Comparison of ENCODE assay signal across 8 cellular contexts in genomic region chr21:44927587-44928461, GRCh38. TPM values are rescaled to one million over a fixed set of nuclear protein-coding genes. Genes with fewer than 3 reads are reported as not detected.
A peak's percentile ranks its signal among the peaks of the same experiment; 100 is the strongest.
DNase-seq lines count a peak whose midpoint lies in the region; ATAC-seq and TF ChIP-seq lines count a peak whose summit lies in the region.

No MANE protein-coding gene starts in this region.

- H3K27ac ChIP-seq in upper lobe of left lung: peak overlapping the region; percentile 69 to 85 (median 74)

- no peak for TF ChIP-seq EP300 in upper lobe of left lung (IDR thresholded peaks at IDR 0.05)

- H4K20me1 ChIP-seq in Loucy (ENCODE audit: insufficient read depth, low read length, poor library complexity, severe bottlenecking): no peaks in the 10 kb centered on the region

- H3K4me3 ChIP-seq in GM12864 (ENCODE audit: low read depth, low read length) (peak overlapping the region; percentile 60), Loucy (ENCODE audit: low read length, poor library complexity, severe bottlenecking) (peak overlapping the region; percentile 72), upper lobe of left lung (peak overlapping the region in 3 of 4 donors; percentile 4 to 38 (median 9))

- intact Hi-C loops in activated CD4-positive, alpha-beta memory T cell treated with anti-CD3 and anti-CD28 coated beads for 36 hours (cut with micrococcal nuclease): loop anchor here (1.0 to 10.0 kb wide), 7 partner anchors 9 to 717 kb away; partner anchors contain the start of genes PCBP3, PTTG1IP and SUMO3

- H3K4me3 Mint-ChIP-seq in activated CD4-positive, alpha-beta memory T cell treated with anti-CD3 and anti-CD28 coated beads for 36 hours: peak overlapping the region; percentile 85
- peak overlapping the region; percentile 87 to 90 for H3K4me3 Mint-ChIP-seq in effector memory CD8-positive, alpha-beta T cell
- peak overlapping the region; percentile 72 for H3K4me3 Mint-ChIP-seq in neural crest cell

- H3K79me2 ChIP-seq in Loucy (ENCODE audit: insufficient read depth, low read length): peaks cover 8% of the 10 kb centered on the region; the same call in 1 of the 2 replicates

- peaks cover 20% of the 10 kb centered on the region for H3F3A ChIP-seq in Loucy (ENCODE audit: low read depth)

- H3K36me3 ChIP-seq in Loucy (ENCODE audit: insufficient read depth, low read length): no peaks in the 10 kb centered on the region
- no peaks in the 10 kb centered on the region for H3K36me3 ChIP-seq in upper lobe of left lung

- peaks cover 75% of the 10 kb centered on the region for H3K4me1 ChIP-seq in Loucy (ENCODE audit: insufficient read depth, low read length, poor library complexity, severe bottlenecking)
- H3K4me1 ChIP-seq in upper lobe of left lung: peaks cover 51 to 74% (median 69%) of the 10 kb centered on the region in 4 donors

- H3K9ac ChIP-seq in Loucy (ENCODE audit: low read depth, low read length, poor library complexity, severe bottlenecking): peak overlapping the region; percentile 86

- no peaks in the 10 kb centered on the region for H3K9me3 Mint-ChIP-seq in activated CD4-positive, alpha-beta memory T cell treated with anti-CD3 and anti-CD28 coated beads for 36 hours
- no peaks in the 10 kb centered on the region for H3K9me3 Mint-ChIP-seq in effector memory CD8-positive, alpha-beta T cell
- H3K9me3 Mint-ChIP-seq in neural crest cell: no peaks in the 10 kb centered on the region

- peak overlapping the region; percentile 96 for H3K27ac Mint-ChIP-seq in activated CD4-positive, alpha-beta memory T cell treated with anti-CD3 and anti-CD28 coated beads for 36 hours
- H3K27ac Mint-ChIP-seq in effector memory CD8-positive, alpha-beta T cell: peak overlapping the region; percentile 85 to 99
- H3K27ac Mint-ChIP-seq in neural crest cell (ENCODE audit: unreplicated experiment): no peak overlapping the region

- no peaks in the 10 kb centered on the region for H3K9me2 ChIP-seq in Loucy (replicated peaks; ENCODE audit: low read depth, low read length)

- POLR2A ChIA-PET in activated CD4-positive, alpha-beta memory T cell treated with anti-CD3 and anti-CD28 coated beads for 36 hours (lab: Charles Lee): interaction anchor here (0.6 to 4.6 kb wide), 9 partner anchors 9 to 150 kb away, joined by 3 to 36 read pairs (median 5); partner anchors contain the start of genes PTTG1IP and SLX9

- no peaks in the 10 kb centered on the region for H3K36me3 Mint-ChIP-seq in activated CD4-positive, alpha-beta memory T cell treated with anti-CD3 and anti-CD28 coated beads for 36 hours
- H3K36me3 Mint-ChIP-seq in effector memory CD8-positive, alpha-beta T cell (ENCODE audit: insufficient read depth): peaks cover 28% of the 10 kb centered on the region
- no peaks in the 10 kb centered on the region for H3K36me3 Mint-ChIP-seq in neural crest cell (ENCODE audit: low read depth)

- TF ChIP-seq CTCF in GM12864 (IDR thresholded peaks at IDR 0.05; ENCODE audit: low read depth, low read length, missing control alignments): peak; percentile 6
- TF ChIP-seq CTCF in Loucy (conservative IDR thresholded peaks at IDR 0.05; ENCODE audit: low read length): no peak
- TF ChIP-seq CTCF in neural crest cell (conservative IDR thresholded peaks at IDR 0.05): no peak
- TF ChIP-seq CTCF in upper lobe of left lung (IDR thresholded peaks at IDR 0.05): no peak

- WGBS in upper lobe of left lung, 2 donors: 17 to 19% methylated on average over 14 to 18 of the region's 19 CpGs

- no peaks in the 10 kb centered on the region for H3K27me3 Mint-ChIP-seq in activated CD4-positive, alpha-beta memory T cell treated with anti-CD3 and anti-CD28 coated beads for 36 hours
- H3K27me3 Mint-ChIP-seq in effector memory CD8-positive, alpha-beta T cell: no peaks in the 10 kb centered on the region
- H3K27me3 Mint-ChIP-seq in neural crest cell (ENCODE audit: low read depth): peaks cover 71% of the 10 kb centered on the region

- ATAC-seq in effector memory CD8-positive, alpha-beta T cell (replicated peaks): peak; percentile 70
- ATAC-seq in upper lobe of left lung (ENCODE audit: low FRiP score in 2 of 2): peak; percentile 36 to 49
- ATAC-seq in GM19397 (IDR thresholded peaks at IDR 0.05; ENCODE audit: unreplicated experiment): no peak

- TF ChIP-seq POLR2A in upper lobe of left lung (IDR thresholded peaks at IDR 0.05): no peak

- no peaks in the 10 kb centered on the region for H3K27me3 ChIP-seq in Loucy (ENCODE audit: insufficient read depth, low read length, poor library complexity, severe bottlenecking)
- H3K27me3 ChIP-seq in upper lobe of left lung: peaks cover 0 to 15% (median 11%) of the 10 kb centered on the region in 4 donors

- H3K4me1 Mint-ChIP-seq in activated CD4-positive, alpha-beta memory T cell treated with anti-CD3 and anti-CD28 coated beads for 36 hours (ENCODE audit: low read depth): peaks cover 74% of the 10 kb centered on the region
- H3K4me1 Mint-ChIP-seq in effector memory CD8-positive, alpha-beta T cell (ENCODE audit: low read depth in 2 of 2): peaks cover 65 to 77% of the 10 kb centered on the region in 2 donors
- H3K4me1 Mint-ChIP-seq in neural crest cell: peaks cover 43% of the 10 kb centered on the region

- CTCF ChIA-PET in activated CD4-positive, alpha-beta memory T cell treated with anti-CD3 and anti-CD28 coated beads for 36 hours (lab: Charles Lee): interaction anchor here (0.6 to 10.0 kb wide), 10 partner anchors 9 to 213 kb away, joined by 3 to 84 read pairs (median 6); partner anchors contain the start of genes SLX9 and UBE2G2

- H3K9me3 ChIP-seq in Loucy (ENCODE audit: insufficient read depth, low read depth, low read length): no peaks in the 10 kb centered on the region
- H3K9me3 ChIP-seq in upper lobe of left lung: peaks cover 0 to 2% (median 0%) of the 10 kb centered on the region in 4 donors

- H2AFZ ChIP-seq in Loucy (ENCODE audit: low read length): 0 out of 2 replicates have a peak overlapping the region, but pooled peaks have one; percentile 12

- H3K4me2 ChIP-seq in Loucy (ENCODE audit: low read depth, low read length, poor library complexity, severe bottlenecking): peak overlapping the region; percentile 95

- DNase-seq in GM12864 (ENCODE audit: low read depth) (peak; percentile 70), neural crest cell (ENCODE audit: low read depth, low spot score) (no peak), upper lobe of left lung (peak in 1 of 2 donors; percentile 64), NCI-H1105 (lab: John Stamatoyannopoulos, UW) (no peak)
- peak; percentile 96 for DNase-seq in activated CD4-positive, alpha-beta memory T cell treated with anti-CD3 and anti-CD28 coated beads for 36 hours
- DNase-seq in effector memory CD8-positive, alpha-beta T cell: peak; percentile 62 to 69 (median 67)

RNA-seq across cellular contexts. Expression of gene ITGB2, which starts 7.1 kb away (rescaled TPM):
- total RNA-seq in activated CD4-positive, alpha-beta memory T cell treated with anti-CD3 and anti-CD28 coated beads for 36 hours: 100 to 1,000 TPM; 242 to 247 TPM
- 0.84 and 0.89 TPM in 2 replicates for total RNA-seq in neural crest cell
- total RNA-seq in upper lobe of left lung: 100 to 1,000 TPM in 5 of 6 donors, 10 to 100 TPM in 1; 73.1 to 435 (median 149) TPM

RNA-seq across cellular contexts. Expression of gene SLX9, which starts 12.0 kb away (rescaled TPM):
- total RNA-seq in activated CD4-positive, alpha-beta memory T cell treated with anti-CD3 and anti-CD28 coated beads for 36 hours: 10 to 100 TPM; 60.7 to 64.6 TPM
- total RNA-seq in neural crest cell: 40.5 and 42.3 TPM in 2 replicates
- 10 to 100 TPM in 5 of 6 donors, 1 to 10 TPM in 1; 5.5 to 34.6 (median 22.8) TPM for total RNA-seq in upper lobe of left lung

RNA-seq across cellular contexts. Expression of gene PTTG1IP, which starts 54.3 kb away (rescaled TPM):
- total RNA-seq in activated CD4-positive, alpha-beta memory T cell treated with anti-CD3 and anti-CD28 coated beads for 36 hours: 10 to 100 TPM; 43.0 to 44.4 TPM
- 164 and 169 TPM in 2 replicates for total RNA-seq in neural crest cell
- total RNA-seq in upper lobe of left lung: 100 to 1,000 TPM; 150 to 316 (median 247) TPM

Comparison
In these comparisons a context has a peak if more than half of its experiments do, and no peak if none do; other contexts are left out.
1. DNase-seq: peak in GM12864 (single experiment), activated CD4-positive, alpha-beta memory T cell treated with anti-CD3 and anti-CD28 coated beads for 36 hours (single experiment) and effector memory CD8-positive, alpha-beta T cell (3 of 3); none in neural crest cell (single experiment) and NCI-H1105 (single experiment).
2. H3K4me3 ChIP-seq: peak in every context shown above with its lines; median percentile 72 in Loucy; 60 in GM12864; 9 in upper lobe of left lung.
3. RNA of gene ITGB2, which starts 7.1 kb away (total RNA-seq): 242 to 247 TPM in activated CD4-positive, alpha-beta memory T cell treated with anti-CD3 and anti-CD28 coated beads for 36 hours and 73.1 to 435 TPM in upper lobe of left lung; 0.84 to 0.89 TPM in neural crest cell; every median in the first group is over 10 times any median in the second.
4. Peak in every context shown above with its lines, with median percentiles within 50 percentile points of each other: H3K4me3 Mint-ChIP-seq.